ENCODE assay signal across 9 cellular contexts in genomic region chr16:11670171-11671131, GRCh38. TPM values are rescaled to one million over a fixed set of nuclear protein-coding genes. Genes with fewer than 3 reads are reported as not detected.
DNase-seq lines count a peak whose midpoint lies in the region; ATAC-seq, FAIRE-seq and TF ChIP-seq lines count a peak whose summit lies in the region.
"Had no signal": no experiment of that assay in that cellular context is flagged by ENCODE, and none has a peak within 500 bp of the region (broad histone marks: within the 10 kb centered on the region; RNA-seq: fewer than 3 reads in every experiment).

No MANE protein-coding gene starts in this region.

- FAIRE-seq in HepG2 (lab: Jason Lieb, UNC), result no peak

- no peak for ATAC-seq in heart left ventricle
- ATAC-seq in left ventricle myocardium superior, result no peak
- ATAC-seq in activated CD8-positive, alpha-beta T cell treated with anti-CD3 and anti-CD28 coated beads for 36 hours, result peak; percentile 54
- no peak for ATAC-seq in HepG2
- ATAC-seq: left colon had no signal

- CTCF ChIA-PET in activated CD8-positive, alpha-beta T cell treated with anti-CD3 and anti-CD28 coated beads for 36 hours (lab: Charles Lee), result interaction anchor here (1.4 to 1.5 kb wide), 3 partner anchors 27 to 707 kb away, joined by 3 to 6 read pairs (median 3); no protein-coding TSS in a partner anchor
- CTCF ChIA-PET in HepG2 (lab: Yijun Ruan, JAX; ENCODE audit: low intra/inter-chr PET ratio, low total read pairs), result no interaction called here

- H2AFZ ChIP-seq in HepG2 (ENCODE audit: low read length), result no peak overlapping the region

- POLR2A ChIA-PET in activated CD8-positive, alpha-beta T cell treated with anti-CD3 and anti-CD28 coated beads for 36 hours (lab: Charles Lee), result interaction anchor here (0.6 to 1.7 kb wide), 4 partner anchors 11 to 125 kb away, joined by 3 to 7 read pairs (median 4); no protein-coding TSS in a partner anchor
- POLR2A ChIA-PET in HepG2 (lab: Yijun Ruan, JAX), result interaction anchor here (1.0 kb wide), 1 partner anchor 30 kb away, joined by 3 read pairs; no protein-coding TSS in a partner anchor

- H3K4me3 Mint-ChIP-seq in activated CD8-positive, alpha-beta T cell treated with anti-CD3 and anti-CD28 coated beads for 36 hours, result peak overlapping the region; percentile 77

- H3K4me1 ChIP-seq in heart left ventricle, result peaks cover 8 to 77% (median 66%) of the 10 kb centered on the region in 12 donors
- H3K4me1 ChIP-seq in HepG2 (ENCODE audit: insufficient read depth, low read length), result peaks cover 63% of the 10 kb centered on the region
- peaks cover 0 to 73% (median 37%) of the 10 kb centered on the region in 4 donors for H3K4me1 ChIP-seq in tibial nerve

- TF ChIP-seq EP300 in HepG2 (IDR thresholded peaks at IDR 0.05; ENCODE audit: low read depth in 2 of 2, low read length in 2 of 2) (no peak), HepG2 (CRISPR knock-in tag; IDR thresholded peaks at IDR 0.05; ENCODE audit: borderline replicate concordance) (no peak), tibial nerve (IDR thresholded peaks at IDR 0.05) (peak in 1 of 2 donors; percentile 4)

- no peak for TF ChIP-seq RAD21 in HepG2 (CRISPR knock-in tag; IDR thresholded peaks at IDR 0.05)

- H4K20me1 ChIP-seq in HepG2 (ENCODE audit: insufficient read depth, low read length), result no peaks in the 10 kb centered on the region

- H3K36me3 Mint-ChIP-seq in activated CD8-positive, alpha-beta T cell treated with anti-CD3 and anti-CD28 coated beads for 36 hours (ENCODE audit: low read depth), result no peaks in the 10 kb centered on the region

- H3K36me3 ChIP-seq in heart left ventricle (no peaks in the 10 kb centered on the region), HepG2 (replicated peaks in 1 of 2; ENCODE audit: control insufficient read depth in 1 of 2, insufficient read depth in 2 of 2, low read length in 2 of 2) (no peaks in the 10 kb centered on the region), tibial nerve (peaks cover 0 to 2% (median 0%) of the 10 kb centered on the region in 3 donors)

- TF ChIP-seq CTCF in heart left ventricle (IDR thresholded peaks at IDR 0.05), result no peak
- no peak for TF ChIP-seq CTCF in activated CD8-positive, alpha-beta T cell treated with anti-CD3 and anti-CD28 coated beads for 36 hours (IDR thresholded peaks at IDR 0.05)
- TF ChIP-seq CTCF in HepG2 (CRISPR knock-in tag; IDR thresholded peaks at IDR 0.05), result no peak
- TF ChIP-seq CTCF in tibial nerve (IDR thresholded peaks at IDR 0.05), result no peak

- H3K27me3 ChIP-seq in heart left ventricle (no peaks in the 10 kb centered on the region), HepG2 (ENCODE audit: control insufficient read depth in 1 of 2, insufficient read depth in 2 of 2, low read length in 2 of 2) (peaks cover 0 to 18% of the 10 kb centered on the region in 2 experiments; a peak in 2 of 5 replicates), tibial nerve (no peaks in the 10 kb centered on the region)

- peak overlapping the region in 9 of 12 donors; percentile 70 to 100 (median 91) for H3K4me3 ChIP-seq in heart left ventricle
- H3K4me3 ChIP-seq in HepG2 (replicated peaks in 1 of 3; ENCODE audit: insufficient read depth in 1 of 3, low read depth in 2 of 3, low read length in 3 of 3), result peak overlapping the region in 1 of 3 experiments; percentile 7; a peak in 1 of 6 replicates
- peak overlapping the region in 2 of 4 donors; percentile 96 to 99 for H3K4me3 ChIP-seq in tibial nerve

- DNase-seq in heart left ventricle, result peak in 1 of 5 donors; percentile 60
- no peak for DNase-seq in left ventricle myocardium superior
- DNase-seq in activated CD8-positive, alpha-beta T cell treated with anti-CD3 and anti-CD28 coated beads for 36 hours, result peak; percentile 69
- DNase-seq in HepG2 (ENCODE audit: low spot score), result no peak
- no peak for DNase-seq in tibial nerve (ENCODE audit: low spot score in 2 of 2)
- DNase-seq in SIG-M5 treated with dmso at 0.1 percent for 504 hours (lab: John Stamatoyannopoulos, UW; ENCODE audit: unreplicated experiment), result no peak
- DNase-seq in COLO829 (ENCODE audit: low spot score), result no peak
- DNase-seq in NCI-H446 (lab: John Stamatoyannopoulos, UW), result no peak

- H3K4me1 Mint-ChIP-seq in activated CD8-positive, alpha-beta T cell treated with anti-CD3 and anti-CD28 coated beads for 36 hours (ENCODE audit: low read depth), result peaks cover 66% of the 10 kb centered on the region

- no peaks in the 10 kb centered on the region for H3K9me3 Mint-ChIP-seq in activated CD8-positive, alpha-beta T cell treated with anti-CD3 and anti-CD28 coated beads for 36 hours

- in situ Hi-C loops in HepG2 (cut with HindIII; ENCODE audit: extremely low pct_ligation_motif_present, low pct_unique_long_range_greater_than_20kb), result no loop called here

- BruUV-seq in HepG2 (replicated peaks; lab: Mats Ljungman, UMichigan), result no TSS peak

- no peak for TF ChIP-seq POLR2A in heart left ventricle (IDR thresholded peaks at IDR 0.05)
- TF ChIP-seq POLR2A in HepG2 (IDR thresholded peaks at IDR 0.05; ENCODE audit: insufficient read depth in 1 of 2, low read depth in 2 of 2, low read length in 2 of 2), result no peak
- TF ChIP-seq POLR2A in tibial nerve (IDR thresholded peaks at IDR 0.05), result peak in 1 of 2 donors; percentile 6

- H3K4me2 ChIP-seq in HepG2 (ENCODE audit: low read depth, low read length), result peak overlapping the region; percentile 73; the same call in 1 of the 2 replicates

- no peak overlapping the region for H3K9ac ChIP-seq in HepG2 (ENCODE audit: insufficient read depth, low read depth, low read length)

- intact Hi-C loops in heart left ventricle (cut with DNase I) (loop anchor here in 2 of 10 donors (2.0 to 5.0 kb wide), 2 partner anchors 42 to 62 kb away; no protein-coding TSS in a partner anchor), left ventricle myocardium superior (cut with micrococcal nuclease) (no loop called here), HepG2 (cut with micrococcal nuclease; ENCODE audit: unreplicated experiment) (no loop called here)
- intact Hi-C loops in activated CD8-positive, alpha-beta T cell treated with anti-CD3 and anti-CD28 coated beads for 36 hours (cut with micrococcal nuclease), result no loop called here

- H3K27ac ChIP-seq in heart left ventricle (peak overlapping the region; percentile 47 to 90 (median 84)), HepG2 (ENCODE audit: extremely low read length, insufficient read depth, low read length) (no peak overlapping the region), tibial nerve (peak overlapping the region; percentile 90 to 95 (median 94))

- no peaks in the 10 kb centered on the region for H3K79me2 ChIP-seq in HepG2 (ENCODE audit: insufficient read depth, low read length)

- no peaks in the 10 kb centered on the region for H3K9me3 ChIP-seq in heart left ventricle
- no peaks in the 10 kb centered on the region for H3K9me3 ChIP-seq in HepG2 (ENCODE audit: low read length)
- no peaks in the 10 kb centered on the region for H3K9me3 ChIP-seq in tibial nerve

- WGBS in heart left ventricle, 4 donors, result 65 to 72% (median 68%) methylated on average over 23 to 27 of the region's 27 CpGs
- WGBS in HepG2 (ENCODE audit: low lambda C conversion rate), result 79% methylated on average over 25 of the region's 27 CpGs
- 64 to 74% methylated on average over 20 to 25 of the region's 27 CpGs for WGBS in tibial nerve, 2 donors

- peak overlapping the region; percentile 92 for H3K27ac Mint-ChIP-seq in activated CD8-positive, alpha-beta T cell treated with anti-CD3 and anti-CD28 coated beads for 36 hours

- no peaks in the 10 kb centered on the region for H3K27me3 Mint-ChIP-seq in activated CD8-positive, alpha-beta T cell treated with anti-CD3 and anti-CD28 coated beads for 36 hours

TF ChIP-seq in HepG2, 621 proteins besides CTCF, POLR2A, EP300 and RAD21 (continues in another document):
- no peak for TF ChIP-seq CEBPB (IDR thresholded peaks at IDR 0.05; ENCODE audit: borderline replicate concordance, low read depth, low read length)
- no peak for TF ChIP-seq STAG1 (CRISPR knock-in tag; IDR thresholded peaks at IDR 0.05)
- TF ChIP-seq ZBTB42 (CRISPR knock-in tag; IDR thresholded peaks at IDR 0.05), result no peak
- TF ChIP-seq NFYB (CRISPR knock-in tag; IDR thresholded peaks at IDR 0.05), result no peak
- TF ChIP-seq YY1 (IDR thresholded peaks at IDR 0.05; ENCODE audit: insufficient read depth, insufficient replicate concordance, low read depth, low read length), result no peak
- TF ChIP-seq ZNF451 (CRISPR knock-in tag; IDR thresholded peaks at IDR 0.05), result no peak

RNA-seq across cellular contexts. Expression of gene SNN, which starts 2.2 kb away (rescaled TPM):
- 10 to 100 TPM; 17.0 to 60.0 (median 36.4) TPM for total RNA-seq in heart left ventricle
- polyA plus RNA-seq in heart left ventricle, result 10 to 100 TPM; 12.5 to 38.4 TPM
- 22.4 TPM for total RNA-seq in left ventricle myocardium superior
- 1 to 10 TPM; 8.2 to 9.5 TPM for total RNA-seq in activated CD8-positive, alpha-beta T cell treated with anti-CD3 and anti-CD28 coated beads for 36 hours
- 8.4 TPM in 2 replicates for total RNA-seq in HepG2 (2016; rRNA removed; fragmentation: Illumina TruSeq; extraction: Trizol)
- total RNA-seq in HepG2 (2016; cell fraction: cytosol; rRNA removed; fragmentation: Illumina TruSeq; extraction: Trizol; ENCODE audit: low read depth), result 7.1 and 8.0 TPM in 2 replicates
- 6.0 and 8.2 TPM in 2 replicates for total RNA-seq in HepG2 (2016; cell fraction: insoluble cytoplasmic fraction; rRNA removed; fragmentation: Illumina TruSeq; extraction: Trizol)
- 18.8 and 19.0 TPM in 2 replicates for total RNA-seq in HepG2 (2016; cell fraction: membrane; rRNA removed; fragmentation: Illumina TruSeq; extraction: Trizol)
- 4.0 and 5.8 TPM in 2 replicates for total RNA-seq in HepG2 (2016; cell fraction: nucleus; rRNA removed; fragmentation: Illumina TruSeq; extraction: Trizol)
- 5.2 and 5.6 TPM in 2 replicates for polyA plus RNA-seq in HepG2 (2011; rRNA removed)
- 4.6 and 5.0 TPM in 2 replicates for polyA plus RNA-seq in HepG2 (2011; cell fraction: cytosol; rRNA removed)
- 4.7 and 4.9 TPM in 2 replicates for polyA plus RNA-seq in HepG2 (2011; cell fraction: nucleus; rRNA removed)
- 3.0 and 3.4 TPM in 2 replicates for polyA plus RNA-seq in HepG2 (2012)
- 8.8 and 9.8 TPM in 2 replicates for polyA plus RNA-seq in HepG2 (2016; cell fraction: cytosol; fragmentation: Illumina TruSeq; extraction: Trizol; ENCODE audit: low read depth)
- polyA plus RNA-seq in HepG2 (2016; cell fraction: insoluble cytoplasmic fraction; fragmentation: Illumina TruSeq; extraction: Trizol; ENCODE audit: low read depth), result 8.1 and 9.3 TPM in 2 replicates
- 17.1 and 17.3 TPM in 2 replicates for polyA plus RNA-seq in HepG2 (2016; cell fraction: membrane; fragmentation: Illumina TruSeq; extraction: Trizol; ENCODE audit: low read depth)
- 7.7 and 8.0 TPM in 2 replicates for polyA plus RNA-seq in HepG2 (2016; cell fraction: nucleus; fragmentation: Illumina TruSeq; extraction: Trizol; ENCODE audit: insufficient read depth, low read depth)
- 2.2 and 3.6 TPM in 2 replicates for polyA minus RNA-seq in HepG2 (2011; rRNA and poly(A)+ RNA removed; ENCODE audit: low replicate concordance)
- 1.6 and 1.9 TPM in 2 replicates for polyA minus RNA-seq in HepG2 (2011; cell fraction: cytosol; rRNA and poly(A)+ RNA removed)
- polyA minus RNA-seq in HepG2 (2011; cell fraction: nucleus; rRNA and poly(A)+ RNA removed), result 4.4 and 4.9 TPM in 2 replicates
- total RNA-seq in tibial nerve, result 10 to 100 TPM; 24.3 to 30.6 (median 27.0) TPM
